8 cellular contexts compared by ENCODE assay signal in genomic region chr1:107141491-107142369, GRCh38. TPM values are rescaled to one million over a fixed set of nuclear protein-coding genes. Genes with fewer than 3 reads are reported as not detected.
DNase-seq lines count a peak whose midpoint lies in the region; ATAC-seq and TF ChIP-seq lines count a peak whose summit lies in the region.

No MANE protein-coding gene starts in this region.

- no peaks in the 10 kb centered on the region for H3K36me3 Mint-ChIP-seq in central memory CD8-positive, alpha-beta T cell (ENCODE audit: insufficient read depth)

- no peaks in the 10 kb centered on the region for H3K36me3 ChIP-seq in BLaER1 treated with 17β-estradiol and CSF1 and Interleukin-3, amounts not matched to agents 10 nM and 100 nM
- H3K36me3 ChIP-seq in RWPE2 (ENCODE audit: low read depth) = no peaks in the 10 kb centered on the region
- no peaks in the 10 kb centered on the region for H3K36me3 ChIP-seq in skeletal muscle tissue (ENCODE audit: control insufficient read depth in 3 of 3, insufficient read depth in 3 of 3, low read length in 3 of 3)

- peak overlapping the region; percentile 63 to 76 (median 66) for H3K4me3 ChIP-seq in BLaER1 treated with 17β-estradiol and CSF1 and Interleukin-3, amounts not matched to agents 10 nM and 100 nM
- peak overlapping the region; percentile 36 for H3K4me3 ChIP-seq in RWPE2 (ENCODE audit: severe bottlenecking)
- peak overlapping the region; percentile 42 to 70 (median 52) for H3K4me3 ChIP-seq in skeletal muscle tissue (ENCODE audit: low read length in 3 of 3)

- no peaks in the 10 kb centered on the region for H3K9me3 ChIP-seq in BLaER1 treated with 17β-estradiol and CSF1 and Interleukin-3, amounts not matched to agents 10 nM and 100 nM (replicated peaks in 1 of 11)
- H3K9me3 ChIP-seq in RWPE2 (ENCODE audit: severe bottlenecking) (no peaks in the 10 kb centered on the region), skeletal muscle tissue (ENCODE audit: control insufficient read depth in 3 of 3, low read length in 3 of 3) (no peaks in the 10 kb centered on the region)

- H4K20me1 ChIP-seq in BLaER1 treated with 17β-estradiol and CSF1 and Interleukin-3, amounts not matched to agents 10 nM and 100 nM = peaks cover 0 to 19% (median 3%) of the 10 kb centered on the region in 11 experiments; a peak in 4 of 22 replicates

- DNase-seq in KG1 (lab: John Stamatoyannopoulos, UW) (peak; percentile 7), RWPE2 (ENCODE audit: low spot score) (no peak), iris pigment epithelial cell (ENCODE audit: low read depth) (peak; percentile 48)
- DNase-seq in central memory CD8-positive, alpha-beta T cell (ENCODE audit: low spot score in 2 of 2) = no peak
- no peak for DNase-seq in activated CD4-positive, CD25-positive, alpha-beta regulatory T cell treated with anti-CD3 and anti-CD28 coated beads, Interleukin-2, amount 50 U/mL, for 72 hours

- H3K4me1 Mint-ChIP-seq in central memory CD8-positive, alpha-beta T cell = peaks cover 22% of the 10 kb centered on the region

- H3K9me3 Mint-ChIP-seq in central memory CD8-positive, alpha-beta T cell = no peaks in the 10 kb centered on the region

- TF ChIP-seq CTCF in RWPE2 (IDR thresholded peaks at IDR 0.05; ENCODE audit: poor library complexity, severe bottlenecking) = peak; percentile 76

- peak overlapping the region in 7 of 11 experiments; percentile 30 to 62 (median 50); a peak in 10 of 22 replicates for H3K9ac ChIP-seq in BLaER1 treated with 17β-estradiol and CSF1 and Interleukin-3, amounts not matched to agents 10 nM and 100 nM
- H3K9ac ChIP-seq in skeletal muscle tissue (ENCODE audit: low read depth in 1 of 3, low read length in 3 of 3) = peak overlapping the region in 2 of 3 donors; percentile 20 to 33

- H3K4me2 ChIP-seq in BLaER1 treated with 17β-estradiol and CSF1 and Interleukin-3, amounts not matched to agents 10 nM and 100 nM = peak overlapping the region; percentile 96 to 100 (median 99)

- ATAC-seq in GM18907 (IDR thresholded peaks at IDR 0.05; ENCODE audit: unreplicated experiment) (peak; percentile 41), RWPE2 (ENCODE audit: low read depth) (peak; percentile 8; the same call in 1 of the 3 replicates)
- ATAC-seq in central memory CD8-positive, alpha-beta T cell (replicated peaks; ENCODE audit: extremely low read depth, poor library complexity, severe bottlenecking) = peak; percentile 42

- peak overlapping the region; percentile 82 for H3K4me3 Mint-ChIP-seq in central memory CD8-positive, alpha-beta T cell

- no peak overlapping the region for H3K27ac Mint-ChIP-seq in central memory CD8-positive, alpha-beta T cell (ENCODE audit: low read depth)

- peaks cover 86% of the 10 kb centered on the region for H3K27me3 Mint-ChIP-seq in central memory CD8-positive, alpha-beta T cell

- H3K27me3 ChIP-seq in BLaER1 treated with 17β-estradiol and CSF1 and Interleukin-3, amounts not matched to agents 10 nM and 100 nM = peaks cover 41 to 52% (median 46%) of the 10 kb centered on the region in 11 experiments
- H3K27me3 ChIP-seq in RWPE2 (ENCODE audit: insufficient read depth, poor library complexity, severe bottlenecking) = no peaks in the 10 kb centered on the region
- peaks cover 19 to 33% (median 22%) of the 10 kb centered on the region in 3 donors for H3K27me3 ChIP-seq in skeletal muscle tissue (ENCODE audit: control insufficient read depth in 3 of 3, insufficient read depth in 3 of 3, low read length in 3 of 3)

- peaks cover 0 to 17% (median 13%) of the 10 kb centered on the region in 10 experiments; a peak in 14 of 20 replicates for H3K4me1 ChIP-seq in BLaER1 treated with 17β-estradiol and CSF1 and Interleukin-3, amounts not matched to agents 10 nM and 100 nM
- H3K4me1 ChIP-seq in RWPE2 (ENCODE audit: insufficient read depth, poor library complexity, severe bottlenecking) (peaks cover 25% of the 10 kb centered on the region), skeletal muscle tissue (ENCODE audit: control insufficient read depth in 3 of 3, insufficient read depth in 3 of 3, low read length in 3 of 3) (peaks cover 9 to 13% (median 9%) of the 10 kb centered on the region in 3 donors)

- H3K27ac ChIP-seq in BLaER1 treated with 17β-estradiol and CSF1 and Interleukin-3, amounts not matched to agents 10 nM and 100 nM = no peak overlapping the region
- no peak overlapping the region for H3K27ac ChIP-seq in RWPE2 (ENCODE audit: poor library complexity, severe bottlenecking)
- H3K27ac ChIP-seq in skeletal muscle tissue (ENCODE audit: low read depth, low read length) = no peak overlapping the region

RNA-seq across cellular contexts. Expression of gene NTNG1, which starts 0.9 kb away (rescaled TPM):
- total RNA-seq in skeletal muscle tissue = 8.4 TPM

Comparison
In these comparisons a context has a peak if more than half of its experiments do, and no peak if none do; other contexts are left out.
1. DNase-seq: peak in KG1 (single experiment) and iris pigment epithelial cell (single experiment); none in RWPE2 (single experiment), central memory CD8-positive, alpha-beta T cell (0 of 2) and activated CD4-positive, CD25-positive, alpha-beta regulatory T cell treated with anti-CD3 and anti-CD28 coated beads, Interleukin-2, amount 50 U/mL, for 72 hours (single experiment).
2. Peak in every context shown above with its lines, with median percentiles within 50 percentile points of each other: H3K4me3 ChIP-seq and ATAC-seq.